In genomic region chr19:751501-752341, GRCh38 we compare ENCODE assay signal across 1 cellular context.
TF ChIP-seq lines count a peak whose summit lies in the region.

No MANE protein-coding gene starts in this region.

TF ChIP-seq in H1, 55 proteins besides CTCF, POLR2A, EP300 and RAD21:
- TF ChIP-seq NANOG (IDR thresholded peaks at IDR 0.05; ENCODE audit: insufficient read depth, low read depth, low read length, poor library complexity, severe bottlenecking) (no peak), TAF7 (optimal IDR thresholded peaks at IDR 0.05; ENCODE audit: borderline replicate concordance, low read depth, low read length) (no peak), POLR2AphosphoS5 (IDR thresholded peaks at IDR 0.05; ENCODE audit: low read depth, low read length) (no peak), CEBPB (IDR thresholded peaks at IDR 0.05; ENCODE audit: low read depth, low read length) (no peak), EGR1 (IDR thresholded peaks at IDR 0.05; ENCODE audit: borderline replicate concordance, low read depth, low read length) (no peak), JUN (IDR thresholded peaks at IDR 0.05; ENCODE audit: low read depth, low read length) (no peak), BACH1 (IDR thresholded peaks at IDR 0.05; ENCODE audit: low read length) (no peak), GTF2F1 (IDR thresholded peaks at IDR 0.05; ENCODE audit: borderline replicate concordance, low read depth, low read length) (no peak), HDAC2 (IDR thresholded peaks at IDR 0.05; ENCODE audit: borderline replicate concordance in 1 of 2, low read depth in 2 of 2, low read length in 2 of 2) (no peak), YY1 (IDR thresholded peaks at IDR 0.05; ENCODE audit: low read depth, low read length) (no peak), GABPA (IDR thresholded peaks at IDR 0.05; ENCODE audit: borderline replicate concordance, insufficient read depth, low read length) (no peak), BRCA1 (IDR thresholded peaks at IDR 0.05; ENCODE audit: low read depth, low read length) (no peak), KDM5A (IDR thresholded peaks at IDR 0.05; ENCODE audit: low read length) (no peak), CBX8 (IDR thresholded peaks at IDR 0.05; ENCODE audit: borderline replicate concordance, low read depth, low read length) (no peak), SUZ12 (IDR thresholded peaks at IDR 0.05; ENCODE audit: low read length) (no peak), NRF1 (IDR thresholded peaks at IDR 0.05; ENCODE audit: low read depth, low read length) (no peak), CHD1 (IDR thresholded peaks at IDR 0.05; ENCODE audit: low read depth, low read length) (no peak), TEAD4 (IDR thresholded peaks at IDR 0.05; ENCODE audit: low read depth, low read length) (no peak), MAFK (IDR thresholded peaks at IDR 0.05; ENCODE audit: low read depth, low read length) (no peak)
- TF ChIP-seq, protein P1, sequence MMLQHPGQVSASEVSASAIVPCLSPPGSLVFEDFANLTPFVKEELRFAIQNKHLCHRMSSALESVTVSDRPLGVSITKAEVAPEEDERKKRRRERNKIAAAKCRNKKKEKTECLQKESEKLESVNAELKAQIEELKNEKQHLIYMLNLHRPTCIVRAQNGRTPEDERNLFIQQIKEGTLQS (IDR thresholded peaks at IDR 0.05; ENCODE audit: insufficient read depth, low read depth, low read length), result no peak
